In the genomic region with DNA sequence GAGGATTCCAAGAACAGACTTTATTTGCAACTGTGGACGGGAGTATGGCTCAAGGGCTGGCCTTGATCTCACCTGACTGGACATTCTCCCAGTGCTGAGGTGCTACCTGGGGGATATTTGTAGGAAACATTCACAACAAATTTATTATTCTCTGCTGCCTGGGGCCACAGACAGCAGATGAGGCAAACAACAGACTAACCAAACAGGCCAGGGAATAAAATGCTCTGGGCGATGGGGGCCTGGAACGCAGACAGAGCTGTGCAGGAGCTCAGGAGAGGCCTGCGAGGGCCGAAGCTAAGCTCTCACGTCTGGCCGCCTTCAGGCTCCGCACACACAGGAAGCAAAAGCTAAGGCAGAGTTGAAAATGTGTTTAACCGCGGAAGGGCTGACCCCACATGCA, we compare ENCODE assay signal across 17 cellular contexts. TPM values are rescaled to one million over a fixed set of nuclear protein-coding genes. Genes with fewer than 3 reads are reported as not detected.
DNase-seq lines count a peak whose midpoint lies in the region; ATAC-seq, FAIRE-seq and TF ChIP-seq lines count a peak whose summit lies in the region.
"Had no signal": no experiment of that assay in that cellular context is flagged by ENCODE, and none has a peak within 500 bp of the region (broad histone marks: within the 10 kb centered on the region; RNA-seq: fewer than 3 reads in every experiment).

No MANE protein-coding gene starts in this region.

- peaks cover 0 to 3% of the 10 kb centered on the region in 2 experiments for H3K36me3 ChIP-seq in trophoblast cell (ENCODE audit: control insufficient read depth in 1 of 2, insufficient read depth in 2 of 2, low read length in 2 of 2)
- H3K36me3 ChIP-seq: BE2C had no signal

- H3K4ac ChIP-seq in trophoblast cell (ENCODE audit: low read depth, low read length): no peak overlapping the region

- H2AFZ ChIP-seq in trophoblast cell (ENCODE audit: insufficient read depth, low read length, poor library complexity): no peak overlapping the region

- no peak overlapping the region for H2AK5ac ChIP-seq in trophoblast cell (ENCODE audit: low read length)

- no peaks in the 10 kb centered on the region for H3K79me1 ChIP-seq in trophoblast cell (ENCODE audit: low read length)

- H3K18ac ChIP-seq in trophoblast cell (ENCODE audit: low read length): no peak overlapping the region

- H4K91ac ChIP-seq in trophoblast cell (ENCODE audit: low read depth, low read length): no peak overlapping the region

- no peak for TF ChIP-seq CTCF in D721Med (IDR thresholded peaks at IDR 0.05; ENCODE audit: insufficient read depth, missing control alignments)

- H3K4me3 ChIP-seq in trophoblast cell (ENCODE audit: low read depth, low read length): no peak overlapping the region
- H3K4me3 ChIP-seq: A549 had no signal

- no peak for ATAC-seq in GM18858 (IDR thresholded peaks at IDR 0.05; ENCODE audit: unreplicated experiment)
- ATAC-seq: A549 had no signal

- DNase-seq in D721Med (ENCODE audit: insufficient read length, low spot score) (peak; percentile 11), ELF-1 (ENCODE audit: low read depth, low spot score) (peak; percentile 87), hepatic stellate cell (ENCODE audit: low spot score) (peak; percentile 4), trophoblast cell (peak; percentile 97 to 98), NCI-H187 treated with DMSO at 0.1 percent for 48 hours (lab: John Stamatoyannopoulos, UW) (no peak)
- DNase-seq: BE2C; CD4-positive, alpha-beta memory T cell; DMS153; DMS79 treated with DMSO at 0.1 percent for 48 hours; EL; GDM1 had no signal

- no peaks in the 10 kb centered on the region for H3K9me3 ChIP-seq in trophoblast cell (ENCODE audit: insufficient read depth, low read depth, low read length)
- H3K9me3 ChIP-seq: A549, BE2C had no signal

- H3K27ac ChIP-seq in trophoblast cell (ENCODE audit: low read depth, low read length): peak overlapping the region; percentile 54
- H3K27ac ChIP-seq: A549, C4-2B had no signal

- H2BK5ac ChIP-seq in trophoblast cell (ENCODE audit: low read depth, low read length, poor library complexity): no peak overlapping the region

- no peak overlapping the region for H3K23ac ChIP-seq in trophoblast cell (ENCODE audit: low read length)

- no peaks in the 10 kb centered on the region for H3K27me3 ChIP-seq in trophoblast cell (ENCODE audit: insufficient read depth, low read length)
- H3K27me3 ChIP-seq: BE2C had no signal

- no peak overlapping the region for H3K9ac ChIP-seq in trophoblast cell (ENCODE audit: low read length)

- H4K12ac ChIP-seq in trophoblast cell (ENCODE audit: low read depth, low read length): no peak overlapping the region

- FAIRE-seq in D721Med (lab: Jason Lieb, UNC): no peak
- FAIRE-seq: A549, GM12892, GM19239, H54 had no signal

- no peak overlapping the region for H3K14ac ChIP-seq in trophoblast cell (ENCODE audit: low read length)

- no peak overlapping the region for H2BK12ac ChIP-seq in trophoblast cell (ENCODE audit: low read length)

- no CpG with 5 or more reads among the region's 10 CpGs for WGBS in trophoblast cell (ENCODE audit: extremely low coverage, insufficient coverage, insufficient read length)

- H2BK120ac ChIP-seq in trophoblast cell (ENCODE audit: insufficient read depth, low read length, poor library complexity): no peak overlapping the region

- H3K79me2 ChIP-seq in trophoblast cell (ENCODE audit: control insufficient read depth, insufficient read depth, low read length, poor library complexity): no peaks in the 10 kb centered on the region

- H3K4me1 ChIP-seq in trophoblast cell (ENCODE audit: control insufficient read depth in 1 of 2, insufficient read depth in 2 of 2, low read length in 2 of 2): peaks cover 13 to 18% of the 10 kb centered on the region in 2 experiments
- H3K4me1 ChIP-seq: A549, BE2C had no signal

- H3K4me2 ChIP-seq in trophoblast cell (ENCODE audit: low read length): no peak overlapping the region
- H3K4me2 ChIP-seq: A549 had no signal

- no peak overlapping the region for H4K8ac ChIP-seq in trophoblast cell (ENCODE audit: low read depth, low read length)

RNA-seq across cellular contexts. Expression of a gene that starts 7.8 kb away (rescaled TPM):
- 6.2 and 6.9 TPM in 2 replicates for polyA plus RNA-seq in trophoblast cell (2013)
